In the genomic region with DNA sequence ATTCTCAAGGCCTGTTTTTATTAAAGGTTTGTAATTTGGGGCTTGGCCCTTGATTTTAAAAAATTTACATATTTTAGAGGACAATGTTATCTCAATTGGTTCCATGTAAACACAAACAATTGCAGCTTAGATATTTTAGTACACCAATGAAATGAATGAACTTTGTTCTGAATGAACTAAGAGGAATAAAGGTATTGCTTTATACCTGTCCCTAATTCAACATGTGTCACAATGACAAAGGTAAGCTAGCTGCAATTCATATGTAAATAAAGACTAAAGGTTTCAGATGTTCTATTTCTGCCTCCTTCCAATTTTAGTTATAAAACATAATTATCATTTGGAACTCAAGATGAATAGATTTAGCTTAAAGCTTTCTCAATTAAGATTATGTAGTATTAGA, we compare ENCODE assay signal across 28 cellular contexts. TPM values are rescaled to one million over a fixed set of nuclear protein-coding genes. Genes with fewer than 3 reads are reported as not detected.
"Had no signal": no experiment of that assay in that cellular context is flagged by ENCODE, and none has a peak within 500 bp of the region (broad histone marks: within the 10 kb centered on the region; RNA-seq: fewer than 3 reads in every experiment).

No MANE protein-coding gene starts in this region.

- H3K4me3 ChIP-seq: stomach, suprapubic skin, testis, thoracic aorta, thyroid gland, tibial artery, tibial nerve, transverse colon, upper lobe of left lung, upper lobe of right lung, uterus, vagina had no signal

- FAIRE-seq: urothelium cell line had no signal

- DNase-seq: stimulated activated CD4-positive, alpha-beta T cell treated with anti-CD3 and anti-CD28 coated beads, Interleukin-2, amount 100 ng/mL, for 48 hours; stimulated activated CD4-positive, alpha-beta T cell treated with anti-CD3 and anti-CD28 coated beads, Interleukin-4, amount 100 ng/mL, for 1 hour; stimulated activated CD4-positive, alpha-beta T cell treated with anti-CD3 and anti-CD28 coated beads, Interleukin-4, amount 100 ng/mL, for 24 hours; stimulated activated CD4-positive, alpha-beta T cell treated with anti-CD3 and anti-CD28 coated beads, Interleukin-4, amount 100 ng/mL, for 4 hours; stimulated activated CD8-positive, alpha-beta memory T cell treated with anti-CD3 and anti-CD28 coated beads, Interleukin-4, amount 100 ng/mL, for 48 hours; stimulated activated naive B cell treated with anti-CD40 and anti-IgM and Interleukin-4, amounts not matched to agents 10 μg/mL and 1 μg/mL and 100 μg/mL, for 72 hours; stimulated activated naive CD4-positive, alpha-beta T cell; stimulated activated naive CD4-positive, alpha-beta T cell treated with Interleukin-2 at 50 U/mL for 16 hours; stimulated activated naive CD8-positive, alpha-beta T cell treated with anti-CD3 and anti-CD28 coated beads, Interleukin-15, amount 100 ng/mL, for 72 hours; stimulated activated naive CD8-positive, alpha-beta T cell treated with anti-CD3 and anti-CD28 coated beads, Interleukin-15, Interleukin-2, amounts not matched to agents 100 U/mL and 50 U/mL, for 24 hours; stomach; substantia nigra; testis; thyroid gland; tibial artery; transverse colon; trophoblast cell; upper lobe of left lung; upper lobe of right lung; uterus had no signal

- H3K9me3 ChIP-seq: suprapubic skin, testis, thoracic aorta, thyroid gland, transverse colon, upper lobe of right lung, uterus, vagina had no signal

- ATAC-seq: stimulated activated effector memory CD8-positive, alpha-beta T cell treated with anti-CD3 and anti-CD28 coated beads, Interleukin-12 subunit alpha, Interleukin-12 subunit beta, amount 100 ng/mL, for 72 hours; stimulated activated memory B cell treated with anti-CD40 and anti-IgM and Interleukin-4, amounts not matched to agents 10 μg/mL and 1 μg/mL and 100 μg/mL, for 72 hours; stimulated activated naive B cell treated with anti-CD40 and anti-IgM and Interleukin-4, amounts not matched to agents 10 μg/mL and 1 μg/mL and 100 μg/mL, for 72 hours; stimulated activated naive CD8-positive, alpha-beta T cell treated with anti-CD3 and anti-CD28 coated beads, Interleukin-15, amount 100 ng/mL, for 72 hours; stimulated activated naive CD8-positive, alpha-beta T cell treated with anti-CD3 and anti-CD28 coated beads, Interleukin-15, Interleukin-2, amounts not matched to agents 100 U/mL and 50 U/mL, for 24 hours; upper lobe of right lung had no signal

- H3K36me3 ChIP-seq: stomach, suprapubic skin, thoracic aorta, thyroid gland, tibial artery, tibial nerve, transverse colon, upper lobe of left lung, upper lobe of right lung, uterus, vagina had no signal

- H3K27ac ChIP-seq: stomach, suprapubic skin, testis, thoracic aorta, thyroid gland, tibial artery, tibial nerve, transverse colon, upper lobe of left lung, upper lobe of right lung, uterus, vagina had no signal

- H3K4me1 ChIP-seq: stomach, suprapubic skin, testis, thyroid gland, tibial artery, tibial nerve, upper lobe of left lung, upper lobe of right lung, uterus, vagina had no signal

- H3K27me3 ChIP-seq: testis, thyroid gland, upper lobe of left lung, uterus, vagina had no signal

RNA-seq across cellular contexts. Expression of a gene that starts 11.4 kb away (rescaled TPM):
- total RNA-seq: temporal lobe had no signal

RNA-seq across cellular contexts. Expression of a gene that starts 42.8 kb away (rescaled TPM):
- total RNA-seq: temporal lobe had no signal

RNA-seq across cellular contexts. Expression of a gene that starts 48.6 kb away (rescaled TPM):
- total RNA-seq: temporal lobe had no signal
